8 cellular contexts compared by ENCODE assay signal in genomic region chr11:60899021-60899936, GRCh38. TPM values are rescaled to one million over a fixed set of nuclear protein-coding genes. Genes with fewer than 3 reads are reported as not detected.
DNase-seq lines count a peak whose midpoint lies in the region; TF ChIP-seq lines count a peak whose summit lies in the region.

No MANE protein-coding gene starts in this region.

- H3K27ac Mint-ChIP-seq in endodermal cell = peak overlapping the region; percentile 78
- peak overlapping the region; percentile 61 for H3K27ac Mint-ChIP-seq in mesothelial cell of epicardium

- POLR2A ChIA-PET in SK-N-SH (lab: Yijun Ruan, JAX) = interaction anchor here (1.0 kb wide), 2 partner anchors 10 to 67 kb away, joined by 3 to 4 read pairs; no protein-coding TSS in a partner anchor

- H3K4me3 ChIP-seq in SK-N-SH (ENCODE audit: low read depth in 2 of 2, low read length in 1 of 2) = no peak overlapping the region; a peak in 1 of 4 replicates
- H3K4me3 ChIP-seq in endodermal cell (ENCODE audit: low read length) = no peak overlapping the region

- TF ChIP-seq CTCF in SK-N-SH (IDR thresholded peaks at IDR 0.05) (peak; percentile 95), endodermal cell (conservative IDR thresholded peaks at IDR 0.05) (peak; percentile 96), mesothelial cell of epicardium (IDR thresholded peaks at IDR 0.05; ENCODE audit: unreplicated experiment) (peak; percentile 92)

- H3F3A ChIP-seq in SK-N-SH (replicated peaks; ENCODE audit: insufficient read depth) = peaks cover 13% of the 10 kb centered on the region

- H3K4me1 ChIP-seq in SK-N-SH (ENCODE audit: control insufficient read depth in 1 of 2, insufficient read depth in 2 of 2, low read depth in 1 of 2, low read length in 1 of 2) = peaks cover 0 to 1% of the 10 kb centered on the region in 2 experiments; a peak in 1 of 4 replicates
- no peaks in the 10 kb centered on the region for H3K4me1 ChIP-seq in endodermal cell (ENCODE audit: control insufficient read depth, insufficient read depth, low read length)

- no peak overlapping the region for H3K4me2 ChIP-seq in SK-N-SH

- H3K27me3 ChIP-seq in SK-N-SH (ENCODE audit: insufficient read depth) = no peaks in the 10 kb centered on the region
- H3K27me3 ChIP-seq in endodermal cell (ENCODE audit: control insufficient read depth, insufficient read depth, low read length, poor library complexity, severe bottlenecking) = no peaks in the 10 kb centered on the region

- TF ChIP-seq RAD21 in SK-N-SH (IDR thresholded peaks at IDR 0.05; ENCODE audit: low read length) = peak; percentile 71

- H3K79me2 ChIP-seq in SK-N-SH (ENCODE audit: insufficient read depth) = peaks cover 24% of the 10 kb centered on the region

- peaks cover 14% of the 10 kb centered on the region for H4K20me1 ChIP-seq in SK-N-SH (ENCODE audit: insufficient read depth)

- CTCF ChIA-PET in SK-N-SH (lab: Yijun Ruan, JAX) = interaction anchor here (0.6 to 21.9 kb wide), 40 partner anchors 8 to 288 kb away, joined by 3 to 550 read pairs (median 4); partner anchors contain the start of genes CCDC86, PTGDR2, TMEM109 and TMEM132A

- 59% methylated on average over 12 of the region's 12 CpGs for WGBS in SK-N-SH (ENCODE audit: low lambda C conversion rate)
- 57 to 71% methylated on average over 10 to 12 of the region's 12 CpGs for WGBS in endodermal cell (ENCODE audit: insufficient coverage in 1 of 2, insufficient read length in 1 of 2), 2 experiments

- H3K4me3 Mint-ChIP-seq in endodermal cell (no peak overlapping the region), mesothelial cell of epicardium (no peak overlapping the region)

- no peaks in the 10 kb centered on the region for H3K4me1 Mint-ChIP-seq in endodermal cell
- H3K4me1 Mint-ChIP-seq in mesothelial cell of epicardium = peaks cover 3% of the 10 kb centered on the region

- H3K27me3 Mint-ChIP-seq in endodermal cell (ENCODE audit: insufficient read depth) (no peaks in the 10 kb centered on the region), mesothelial cell of epicardium (ENCODE audit: low read depth) (no peaks in the 10 kb centered on the region)

- H3K27ac ChIP-seq in SK-N-SH (ENCODE audit: low read depth in 2 of 2, low read length in 1 of 2) (no peak overlapping the region), endodermal cell (ENCODE audit: low read depth, low read length) (no peak overlapping the region)

- no peak overlapping the region for H2AFZ ChIP-seq in SK-N-SH (ENCODE audit: low read depth)

- no peak for TF ChIP-seq EP300 in SK-N-SH (IDR thresholded peaks at IDR 0.05; ENCODE audit: borderline replicate concordance in 1 of 2, low read depth in 1 of 2, low read length in 1 of 2)

- no peaks in the 10 kb centered on the region for H3K9me2 ChIP-seq in SK-N-SH

- peak; percentile 26 for DNase-seq in stimulated activated CD4-positive, alpha-beta T cell treated with anti-CD3 and anti-CD28 coated beads, Interleukin-15, amount 100 ng/mL, for 24 hours
- DNase-seq in stimulated activated CD4-positive, alpha-beta T cell treated with anti-CD3 and anti-CD28 coated beads, Interleukin-12 subunit alpha, Interleukin-12 subunit beta, amount 100 ng/mL, for 4 hours = no peak
- DNase-seq in HuH-7.5 (ENCODE audit: low spot score) = peak; percentile 71
- DNase-seq in SK-N-SH = peak; percentile 69
- peak; percentile 80 for DNase-seq in endodermal cell
- DNase-seq in mesothelial cell of epicardium (ENCODE audit: low spot score in 2 of 2, unreplicated experiment in 2 of 2) = no peak
- DNase-seq in OCI-M2 (lab: John Stamatoyannopoulos, UW; ENCODE audit: unreplicated experiment) = no peak
- DNase-seq in NCI-H524 treated with DMSO at 0.1 percent for 48 hours (lab: John Stamatoyannopoulos, UW) = no peak

- H3K36me3 ChIP-seq in SK-N-SH (replicated peaks in 1 of 2; ENCODE audit: control insufficient read depth in 1 of 2, insufficient read depth in 2 of 2, low read length in 1 of 2) = peaks cover 72 to 93% of the 10 kb centered on the region in 2 experiments
- peaks cover 89% of the 10 kb centered on the region for H3K36me3 ChIP-seq in endodermal cell (ENCODE audit: control insufficient read depth, insufficient read depth, low read length)

- H3K36me3 Mint-ChIP-seq in endodermal cell (ENCODE audit: low read depth) (peaks cover 68% of the 10 kb centered on the region), mesothelial cell of epicardium (peaks cover 28% of the 10 kb centered on the region)

- H3K9me3 Mint-ChIP-seq in endodermal cell = no peaks in the 10 kb centered on the region
- no peaks in the 10 kb centered on the region for H3K9me3 Mint-ChIP-seq in mesothelial cell of epicardium

- H3K9me3 ChIP-seq in SK-N-SH (no peaks in the 10 kb centered on the region), endodermal cell (ENCODE audit: control insufficient read depth, low read length) (no peaks in the 10 kb centered on the region)

- H3K9ac ChIP-seq in SK-N-SH (no peak overlapping the region), endodermal cell (ENCODE audit: extremely low read depth, low read length, poor library complexity, severe bottlenecking) (no peak overlapping the region)

TF ChIP-seq in SK-N-SH, 30 proteins besides CTCF, POLR2A, EP300 and RAD21:
- TF ChIP-seq SMC3 (IDR thresholded peaks at IDR 0.05; ENCODE audit: low read depth, low read length) (peak; percentile 82), FOXJ3 (CRISPR knock-in tag; IDR thresholded peaks at IDR 0.05) (no peak), CHD2 (IDR thresholded peaks at IDR 0.05; ENCODE audit: low read length, partially characterized antibody) (no peak), SIN3A (IDR thresholded peaks at IDR 0.05; ENCODE audit: borderline replicate concordance, low read depth, low read length) (no peak), MEF2A (IDR thresholded peaks at IDR 0.05; ENCODE audit: borderline replicate concordance, low read depth) (no peak)

RNA-seq across cellular contexts. Expression of gene PRPF19, which starts 7.1 kb away (rescaled TPM):
- 44.0 and 58.9 TPM in 2 replicates for polyA plus RNA-seq in SK-N-SH (2012; rRNA removed)
- 36.1 and 49.0 TPM in 2 replicates for polyA plus RNA-seq in SK-N-SH (2012; cell fraction: cytosol; rRNA removed)
- 55.2 and 72.4 TPM in 2 replicates for polyA plus RNA-seq in SK-N-SH (2012; cell fraction: nucleus; rRNA removed)
- 100 to 1,000 TPM; 106 to 109 TPM for total RNA-seq in endodermal cell
- 106 TPM for polyA plus RNA-seq in endodermal cell (2013, experiment 1 of 2)
- polyA plus RNA-seq in endodermal cell (2013, experiment 2 of 2) = 102 TPM
- 96.3 to 100 TPM (median 97.6 TPM) in 3 replicates for total RNA-seq in mesothelial cell of epicardium

RNA-seq across cellular contexts. Expression of gene TMEM109, which starts 14.7 kb away (rescaled TPM):
- 38.0 and 52.7 TPM in 2 replicates for polyA plus RNA-seq in SK-N-SH (2012; rRNA removed)
- 33.3 and 44.2 TPM in 2 replicates for polyA plus RNA-seq in SK-N-SH (2012; cell fraction: cytosol; rRNA removed)
- polyA plus RNA-seq in SK-N-SH (2012; cell fraction: nucleus; rRNA removed) = 23.4 and 25.2 TPM in 2 replicates
- total RNA-seq in endodermal cell (10 to 100 TPM; 41.4 to 56.8 TPM), mesothelial cell of epicardium (52.5 to 56.8 TPM (median 55.2 TPM) in 3 replicates)
- polyA plus RNA-seq in endodermal cell (2013, experiment 1 of 2) = 57.8 TPM
- polyA plus RNA-seq in endodermal cell (2013, experiment 2 of 2) = 55.8 TPM

RNA-seq across cellular contexts. Expression of gene TMEM132A, which starts 25.0 kb away (rescaled TPM):
- polyA plus RNA-seq in SK-N-SH (2012; rRNA removed) = 62.2 and 66.9 TPM in 2 replicates
- 30.0 and 50.0 TPM in 2 replicates for polyA plus RNA-seq in SK-N-SH (2012; cell fraction: cytosol; rRNA removed)
- polyA plus RNA-seq in SK-N-SH (2012; cell fraction: nucleus; rRNA removed) = 225 and 315 TPM in 2 replicates
- total RNA-seq in endodermal cell (100 to 1,000 TPM; 135 to 140 TPM), mesothelial cell of epicardium (182 to 197 TPM (median 193 TPM) in 3 replicates)
- 230 TPM for polyA plus RNA-seq in endodermal cell (2013, experiment 1 of 2)
- 208 TPM for polyA plus RNA-seq in endodermal cell (2013, experiment 2 of 2)

RNA-seq across cellular contexts. Expression of gene ZP1, which starts 31.9 kb away (rescaled TPM):
- not detected in 2 replicates for polyA plus RNA-seq in SK-N-SH (2012; rRNA removed)
- polyA plus RNA-seq in SK-N-SH (2012; cell fraction: cytosol; rRNA removed) = 0.01 TPM in 1 of 2 replicates, not detected in the other
- polyA plus RNA-seq in SK-N-SH (2012; cell fraction: nucleus; rRNA removed) = 0.37 and 0.79 TPM in 2 replicates
- total RNA-seq in endodermal cell = not detected
- polyA plus RNA-seq in endodermal cell (2013, experiment 1 of 2) = not detected
- polyA plus RNA-seq in endodermal cell (2013, experiment 2 of 2) = not detected
- total RNA-seq in mesothelial cell of epicardium = 0.16 to 0.31 TPM in 2 of 3 replicates, not detected in the other

RNA-seq across cellular contexts. Expression of gene PTGDR2, which starts 43.5 kb away (rescaled TPM):
- polyA plus RNA-seq in SK-N-SH (2012; rRNA removed) = 0.02 TPM in 1 of 2 replicates, not detected in the other
- 0.01 TPM in 1 of 2 replicates, not detected in the other for polyA plus RNA-seq in SK-N-SH (2012; cell fraction: cytosol; rRNA removed)
- polyA plus RNA-seq in SK-N-SH (2012; cell fraction: nucleus; rRNA removed) = 0.05 and 0.12 TPM in 2 replicates
- total RNA-seq in endodermal cell = under 1 TPM in 1 of 2 donors, not detected in 1; 0.15 TPM
- polyA plus RNA-seq in endodermal cell (2013, experiment 1 of 2) = 0.14 TPM
- polyA plus RNA-seq in endodermal cell (2013, experiment 2 of 2) = 0.08 TPM
- total RNA-seq in mesothelial cell of epicardium = 0.60 to 0.75 TPM (median 0.71 TPM) in 3 replicates

Comparison
In these comparisons a context has a peak if more than half of its experiments do, and no peak if none do; other contexts are left out.
1. DNase-seq: peak in stimulated activated CD4-positive, alpha-beta T cell treated with anti-CD3 and anti-CD28 coated beads, Interleukin-15, amount 100 ng/mL, for 24 hours (single experiment), HuH-7.5 (single experiment), SK-N-SH (single experiment) and endodermal cell (single experiment); none in stimulated activated CD4-positive, alpha-beta T cell treated with anti-CD3 and anti-CD28 coated beads, Interleukin-12 subunit alpha, Interleukin-12 subunit beta, amount 100 ng/mL, for 4 hours (single experiment), mesothelial cell of epicardium (0 of 2), OCI-M2 (single experiment) and NCI-H524 treated with DMSO at 0.1 percent for 48 hours (single experiment).
2. Peak in every context shown above with its lines, with median percentiles within 50 percentile points of each other: CTCF ChIP-seq.